ENCODE assay signal across 19 cellular contexts in the genomic region with DNA sequence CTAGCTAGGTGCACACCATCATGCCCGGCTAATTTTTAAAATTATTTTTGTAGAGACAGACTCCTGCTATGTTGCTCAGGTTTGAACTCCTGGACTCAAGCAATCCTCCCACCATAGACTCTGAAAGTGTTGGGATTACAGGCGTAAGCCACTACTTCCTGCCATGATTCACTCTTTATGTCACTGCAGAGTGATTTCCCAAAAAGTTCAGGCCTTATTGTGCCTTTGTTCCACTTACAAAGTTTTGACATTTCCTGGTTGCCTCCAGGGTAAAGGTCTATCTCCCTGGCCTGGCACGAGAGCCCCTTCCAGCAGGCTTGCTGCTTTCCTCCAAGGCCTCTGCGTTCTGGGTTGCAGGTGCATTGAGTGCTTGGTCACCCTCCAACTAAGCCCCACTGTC. TPM values are rescaled to one million over a fixed set of nuclear protein-coding genes. Genes with fewer than 3 reads are reported as not detected.
DNase-seq lines count a peak whose midpoint lies in the region; ATAC-seq and TF ChIP-seq lines count a peak whose summit lies in the region.
"Had no signal": no experiment of that assay in that cellular context is flagged by ENCODE, and none has a peak within 500 bp of the region (broad histone marks: within the 10 kb centered on the region; RNA-seq: fewer than 3 reads in every experiment).

No MANE protein-coding gene starts in this region.

- CTCF ChIA-PET in CD8-positive, alpha-beta T cell (lab: Charles Lee), result no interaction called here

- no peak overlapping the region for H3K4me3 Mint-ChIP-seq in CD8-positive, alpha-beta T cell
- H3K4me3 Mint-ChIP-seq: CD4-positive, alpha-beta memory T cell; GM23338 had no signal

- H3K36me3 ChIP-seq in left lung (no peaks in the 10 kb centered on the region), upper lobe of right lung (no peaks in the 10 kb centered on the region), smooth muscle cell (ENCODE audit: low read depth) (no peaks in the 10 kb centered on the region)
- no peaks in the 10 kb centered on the region for H3K36me3 ChIP-seq in CD8-positive, alpha-beta T cell (ENCODE audit: insufficient read depth, low read length)

- in situ Hi-C loops in SK-MEL-5 (cut with HindIII; ENCODE audit: low pct_unique_long_range_greater_than_20kb, low sequenced_read_pairs), result no loop called here
- in situ Hi-C loops in ACHN (cut with HindIII; ENCODE audit: low pct_ligation_motif_present, low pct_unique_long_range_greater_than_20kb, low sequenced_read_pairs), result no loop called here

- no peak overlapping the region for H3K4me2 ChIP-seq in smooth muscle cell
- H3K4me2 ChIP-seq: GM23338 had no signal

- H2AFZ ChIP-seq in smooth muscle cell (ENCODE audit: low read depth), result no peak overlapping the region
- H2AFZ ChIP-seq: GM23338 had no signal

- peak overlapping the region in 1 of 2 donors; percentile 13 for H3K27ac ChIP-seq in left lung
- no peak overlapping the region for H3K27ac ChIP-seq in upper lobe of right lung
- H3K27ac ChIP-seq in smooth muscle cell (ENCODE audit: low read depth), result no peak overlapping the region
- H3K27ac ChIP-seq in CD8-positive, alpha-beta T cell (ENCODE audit: low read depth, low read length), result no peak overlapping the region
- H3K27ac ChIP-seq: C4-2B had no signal

- ATAC-seq in left lung (peak; percentile 19), upper lobe of right lung (peak; percentile 58)
- no peak for ATAC-seq in CD8-positive, alpha-beta T cell
- ATAC-seq: GM23338 had no signal

- H3K4me1 Mint-ChIP-seq in CD8-positive, alpha-beta T cell (ENCODE audit: low read depth), result no peaks in the 10 kb centered on the region
- H3K4me1 Mint-ChIP-seq: CD4-positive, alpha-beta memory T cell had no signal

- H3K9me3 ChIP-seq in left lung (no peaks in the 10 kb centered on the region), upper lobe of right lung (no peaks in the 10 kb centered on the region), smooth muscle cell (replicated peaks; ENCODE audit: low read depth) (no peaks in the 10 kb centered on the region)
- H3K9me3 ChIP-seq in CD8-positive, alpha-beta T cell (ENCODE audit: low read length), result no peaks in the 10 kb centered on the region

- TF ChIP-seq CTCF in fibroblast of mammary gland (conservative IDR thresholded peaks at IDR 0.05; ENCODE audit: control insufficient read depth, insufficient read depth, low read depth, low read length) (no peak), left lung (IDR thresholded peaks at IDR 0.05) (no peak), upper lobe of right lung (IDR thresholded peaks at IDR 0.05) (no peak), smooth muscle cell (IDR thresholded peaks at IDR 0.05; ENCODE audit: borderline replicate concordance, insufficient read depth, poor library complexity, severe bottlenecking) (no peak)
- no peak for TF ChIP-seq CTCF in CD8-positive, alpha-beta T cell (IDR thresholded peaks at IDR 0.05)

- H3K4me1 ChIP-seq in left lung (no peaks in the 10 kb centered on the region), upper lobe of right lung (no peaks in the 10 kb centered on the region), smooth muscle cell (ENCODE audit: low read depth) (no peaks in the 10 kb centered on the region)
- no peaks in the 10 kb centered on the region for H3K4me1 ChIP-seq in CD8-positive, alpha-beta T cell (ENCODE audit: insufficient read depth, low read length)

- POLR2A ChIA-PET in CD8-positive, alpha-beta T cell (lab: Charles Lee), result no interaction called here

- DNase-seq in SK-MEL-5 (ENCODE audit: low read depth, low spot score), result peak; percentile 68
- DNase-seq in fibroblast of mammary gland (ENCODE audit: low read depth), result peak; percentile 3
- DNase-seq in left lung, result no peak
- no peak for DNase-seq in upper lobe of right lung
- DNase-seq in ACHN, result no peak
- DNase-seq in NCI-H226, result no peak
- no peak for DNase-seq in smooth muscle cell (lab: John Stamatoyannopoulos, UW; ENCODE audit: unreplicated experiment)
- DNase-seq in CD8-positive, alpha-beta T cell, result no peak
- DNase-seq: AML-193; Calu3; CD4-positive, alpha-beta memory T cell; DMS 273 treated with DMSO at 0.1 percent for 48 hours; DMS53; HCEC 1CT; KG1 had no signal

- no peak overlapping the region for H3K4me3 ChIP-seq in fibroblast of mammary gland (ENCODE audit: control insufficient read depth, low read depth, low read length)
- no peak overlapping the region for H3K4me3 ChIP-seq in left lung
- no peak overlapping the region for H3K4me3 ChIP-seq in upper lobe of right lung
- no peak overlapping the region for H3K4me3 ChIP-seq in smooth muscle cell
- H3K4me3 ChIP-seq in CD8-positive, alpha-beta T cell (ENCODE audit: low read depth, low read length), result no peak overlapping the region
- H3K4me3 ChIP-seq: GM23338 had no signal

- H3K27me3 Mint-ChIP-seq in CD8-positive, alpha-beta T cell (ENCODE audit: low read depth), result peaks cover 6% of the 10 kb centered on the region

- no peaks in the 10 kb centered on the region for H3K36me3 Mint-ChIP-seq in CD8-positive, alpha-beta T cell
- H3K36me3 Mint-ChIP-seq: CD4-positive, alpha-beta memory T cell had no signal

- intact Hi-C loops in left lung (cut with DNase I) (no loop called here), upper lobe of right lung (cut with DNase I) (no loop called here)
- intact Hi-C loops in CD8-positive, alpha-beta T cell (cut with DNase I, micrococcal nuclease), result no loop called here

- no peaks in the 10 kb centered on the region for H3K79me2 ChIP-seq in smooth muscle cell (ENCODE audit: low read depth)

- no peak overlapping the region for H3K27ac Mint-ChIP-seq in CD8-positive, alpha-beta T cell
- H3K27ac Mint-ChIP-seq: GM23338 had no signal

- H3K9ac ChIP-seq in smooth muscle cell (ENCODE audit: low read depth), result no peak overlapping the region

- no peaks in the 10 kb centered on the region for H3F3A ChIP-seq in smooth muscle cell (ENCODE audit: low read depth)

- no peaks in the 10 kb centered on the region for H4K20me1 ChIP-seq in smooth muscle cell (ENCODE audit: low read depth)

- H3K9me3 Mint-ChIP-seq in CD8-positive, alpha-beta T cell, result no peaks in the 10 kb centered on the region
- H3K9me3 Mint-ChIP-seq: CD4-positive, alpha-beta memory T cell; GM23338 had no signal

- H3K27me3 ChIP-seq in left lung (peaks cover 0 to 11% of the 10 kb centered on the region in 2 donors), upper lobe of right lung (no peaks in the 10 kb centered on the region), smooth muscle cell (ENCODE audit: low read depth) (no peaks in the 10 kb centered on the region)
- H3K27me3 ChIP-seq in CD8-positive, alpha-beta T cell (ENCODE audit: insufficient read depth, low read length), result no peaks in the 10 kb centered on the region

- WGBS in smooth muscle cell (ENCODE audit: low lambda C conversion rate), result 76% methylated on average over 4 of the region's 4 CpGs

RNA-seq across cellular contexts. Expression of gene RIC3, which starts 44.6 kb away (rescaled TPM):
- total RNA-seq in SK-MEL-5 (2014; rRNA removed; shearing (Covaris generic)), result 0.34 and 2.6 TPM in 2 replicates
- polyA plus RNA-seq in SK-MEL-5 (2015; cell fraction: cytosol; rRNA removed), result 1.2 and 3.1 TPM in 2 replicates
- 45.0 and 51.4 TPM in 2 replicates for polyA plus RNA-seq in SK-MEL-5 (2015; cell fraction: nucleus; rRNA removed)
- total RNA-seq in left lung (1 to 10 TPM; 8.2 to 8.6 TPM), upper lobe of right lung (12.9 TPM), smooth muscle cell (0.18 and 3.1 TPM in 2 replicates)
- 0.35 and 1.6 TPM in 2 replicates for polyA plus RNA-seq in smooth muscle cell
- total RNA-seq in CD8-positive, alpha-beta T cell, result 10 to 100 TPM; 34.8 to 37.1 TPM
- total RNA-seq: HT-29 had no signal
- polyA plus RNA-seq: BJ had no signal

RNA-seq across cellular contexts. Expression of gene LMO1, which starts 50.3 kb away (rescaled TPM):
- 0.29 TPM in 1 of 2 replicates, not detected in the other for total RNA-seq in SK-MEL-5 (2014; rRNA removed; shearing (Covaris generic))
- polyA plus RNA-seq in SK-MEL-5 (2015; cell fraction: cytosol; rRNA removed), result 0.31 and 0.47 TPM in 2 replicates
- polyA plus RNA-seq in SK-MEL-5 (2015; cell fraction: nucleus; rRNA removed), result 0.39 and 2.2 TPM in 2 replicates
- not detected for total RNA-seq in left lung
- total RNA-seq in upper lobe of right lung, result not detected
- 1.1 and 8.3 TPM in 2 replicates for total RNA-seq in smooth muscle cell
- 1.6 and 5.1 TPM in 2 replicates for polyA plus RNA-seq in smooth muscle cell
- total RNA-seq in CD8-positive, alpha-beta T cell, result not detected
- total RNA-seq: Calu3; CD4-positive, alpha-beta memory T cell; GM23338; HT-29 had no signal
- polyA plus RNA-seq: BJ; CD4-positive, alpha-beta memory T cell had no signal

Comparison
In these comparisons a context has a peak if more than half of its experiments do, and no peak if none do; other contexts are left out.
1. DNase-seq: peak in SK-MEL-5 (single experiment) and fibroblast of mammary gland (single experiment); none in left lung (0 of 2), upper lobe of right lung (single experiment), ACHN (single experiment), NCI-H226 (single experiment), smooth muscle cell (single experiment) and CD8-positive, alpha-beta T cell (0 of 7).